In the genomic region with DNA sequence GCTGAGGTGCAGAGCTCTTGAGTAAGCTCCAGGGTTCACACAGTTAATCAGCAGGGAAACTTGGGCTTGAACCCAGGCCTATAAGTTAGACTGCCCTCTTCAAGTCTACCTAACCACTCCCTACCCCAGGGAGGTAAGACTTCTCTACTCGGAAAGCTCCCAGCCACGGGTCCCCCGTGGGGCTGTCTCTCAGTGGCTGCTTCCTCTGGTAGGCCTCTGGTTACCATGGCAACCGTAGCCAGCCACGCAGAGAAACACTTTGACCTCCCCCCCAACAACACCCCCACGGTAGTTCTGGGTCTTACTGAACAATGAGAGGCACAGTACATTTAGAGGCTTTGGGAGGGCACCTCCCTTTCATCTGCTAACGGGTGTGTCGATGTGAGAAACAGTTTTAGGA, we compare ENCODE assay signal across 13 cellular contexts.
DNase-seq lines count a peak whose midpoint lies in the region; ATAC-seq, FAIRE-seq and TF ChIP-seq lines count a peak whose summit lies in the region.
"Had no signal": no experiment of that assay in that cellular context is flagged by ENCODE, and none has a peak within 500 bp of the region (broad histone marks: within the 10 kb centered on the region; RNA-seq: fewer than 3 reads in every experiment).

No MANE protein-coding gene starts in this region.

- H3K9ac ChIP-seq in HepG2 (ENCODE audit: insufficient read depth, low read depth, low read length) (no peak overlapping the region), K562 (ENCODE audit: insufficient read depth in 1 of 2, low read depth in 2 of 2, low read length in 2 of 2) (no peak overlapping the region)

- H3K4me1 Mint-ChIP-seq in naive thymus-derived CD8-positive, alpha-beta T cell: no peaks in the 10 kb centered on the region
- H3K4me1 Mint-ChIP-seq: CD4-positive, CD25-positive, alpha-beta regulatory T cell; IgD-negative memory B cell had no signal

- H3K79me2 ChIP-seq in HepG2 (ENCODE audit: insufficient read depth, low read length) (no peaks in the 10 kb centered on the region), K562 (ENCODE audit: control insufficient read depth, insufficient read depth, low read length) (no peaks in the 10 kb centered on the region)

- FAIRE-seq in HepG2 (lab: Jason Lieb, UNC) (no peak), K562 (lab: Jason Lieb, UNC) (no peak)
- FAIRE-seq: A549 had no signal

- TF ChIP-seq POLR2A in HepG2 (IDR thresholded peaks at IDR 0.05; ENCODE audit: insufficient read depth in 1 of 2, low read depth in 2 of 2, low read length in 2 of 2) (no peak), right lobe of liver (IDR thresholded peaks at IDR 0.05) (no peak), K562 (conservative IDR thresholded peaks at IDR 0.05) (no peak)

- no peak for ATAC-seq in HepG2
- ATAC-seq in right lobe of liver: no peak
- no peak for ATAC-seq in K562
- ATAC-seq in GM19467 (IDR thresholded peaks at IDR 0.05; ENCODE audit: unreplicated experiment): no peak
- ATAC-seq in naive thymus-derived CD8-positive, alpha-beta T cell: no peak
- ATAC-seq: A549 had no signal

- H3K36me3 ChIP-seq in HepG2 (replicated peaks in 1 of 2; ENCODE audit: control insufficient read depth in 1 of 2, insufficient read depth in 2 of 2, low read length in 2 of 2): no peaks in the 10 kb centered on the region
- H3K36me3 ChIP-seq in right lobe of liver: no peaks in the 10 kb centered on the region
- no peaks in the 10 kb centered on the region for H3K36me3 ChIP-seq in K562 (ENCODE audit: control insufficient read depth, insufficient read depth, low read length)
- H3K36me3 ChIP-seq: BE2C had no signal

- WGBS in HepG2 (ENCODE audit: low lambda C conversion rate): 2% methylated on average over 6 of the region's 8 CpGs
- WGBS in right lobe of liver (ENCODE audit: insufficient coverage, low coverage, low lambda C conversion rate, missing lambda C conversion rate): 90% methylated on average over 2 of the region's 8 CpGs
- WGBS in K562 (ENCODE audit: insufficient coverage, low coverage, missing lambda C conversion rate): 2% methylated on average over 8 of the region's 8 CpGs

- H3K9me3 ChIP-seq in HepG2 (ENCODE audit: low read length) (no peaks in the 10 kb centered on the region), right lobe of liver (no peaks in the 10 kb centered on the region), K562 (replicated peaks; ENCODE audit: control insufficient read depth, insufficient read depth, low read depth, low read length) (no peaks in the 10 kb centered on the region)
- H3K9me3 ChIP-seq: A549, BE2C had no signal

- no peak overlapping the region for H3K4me3 Mint-ChIP-seq in naive thymus-derived CD8-positive, alpha-beta T cell
- H3K4me3 Mint-ChIP-seq: CD4-positive, CD25-positive, alpha-beta regulatory T cell; IgD-negative memory B cell had no signal

- H3K27me3 ChIP-seq in HepG2 (ENCODE audit: control insufficient read depth in 1 of 2, insufficient read depth in 2 of 2, low read length in 2 of 2) (peaks cover 0 to 9% of the 10 kb centered on the region in 2 experiments; a peak in 1 of 5 replicates), right lobe of liver (peaks cover 0 to 4% of the 10 kb centered on the region in 2 donors), K562 (ENCODE audit: control insufficient read depth in 2 of 2, insufficient read depth in 2 of 2, low read length in 2 of 2) (no peaks in the 10 kb centered on the region; a peak in 1 of 5 replicates)
- H3K27me3 ChIP-seq: BE2C had no signal

- H3K27ac Mint-ChIP-seq in naive thymus-derived CD8-positive, alpha-beta T cell: no peak overlapping the region
- H3K27ac Mint-ChIP-seq: CD4-positive, CD25-positive, alpha-beta regulatory T cell; IgD-negative memory B cell had no signal

- no peak overlapping the region for H2AFZ ChIP-seq in HepG2 (ENCODE audit: low read length)
- no peak overlapping the region for H2AFZ ChIP-seq in K562 (ENCODE audit: low read depth, low read length)

- H4K20me1 ChIP-seq in HepG2 (ENCODE audit: insufficient read depth, low read length): no peaks in the 10 kb centered on the region
- no peaks in the 10 kb centered on the region for H4K20me1 ChIP-seq in K562 (replicated peaks; ENCODE audit: control insufficient read depth, insufficient read depth, low read length)

- H3K4me3 ChIP-seq in HepG2 (replicated peaks in 1 of 3; ENCODE audit: insufficient read depth in 1 of 3, low read depth in 2 of 3, low read length in 3 of 3) (no peak overlapping the region), right lobe of liver (no peak overlapping the region), K562 (no peak overlapping the region)
- H3K4me3 ChIP-seq: A549 had no signal

- peaks cover 6 to 29% (median 17%) of the 10 kb centered on the region in 5 donors for H3K27me3 Mint-ChIP-seq in naive thymus-derived CD8-positive, alpha-beta T cell

- H3K36me3 Mint-ChIP-seq in naive thymus-derived CD8-positive, alpha-beta T cell: peaks cover 0 to 2% (median 0%) of the 10 kb centered on the region in 3 donors
- H3K36me3 Mint-ChIP-seq: CD4-positive, CD25-positive, alpha-beta regulatory T cell; IgD-negative memory B cell had no signal

- no peak overlapping the region for H3K4me2 ChIP-seq in HepG2 (ENCODE audit: low read depth, low read length)
- no peak overlapping the region for H3K4me2 ChIP-seq in K562 (ENCODE audit: insufficient read depth, low read length)
- H3K4me2 ChIP-seq: A549 had no signal

- POLR2A ChIA-PET in HepG2 (lab: Yijun Ruan, JAX): no interaction called here
- POLR2A ChIA-PET in K562 (lab: Yijun Ruan, JAX): no interaction called here
- POLR2A ChIA-PET in naive thymus-derived CD8-positive, alpha-beta T cell (lab: Charles Lee): no interaction called here

- H3K27ac ChIP-seq in HepG2 (ENCODE audit: extremely low read length, insufficient read depth, low read length) (no peak overlapping the region), right lobe of liver (no peak overlapping the region), K562 (ENCODE audit: extremely low read depth, low read depth, low read length) (no peak overlapping the region)
- H3K27ac ChIP-seq: A549 had no signal

- BruUV-seq in HepG2 (replicated peaks; lab: Mats Ljungman, UMichigan) (no TSS peak), K562 (replicated peaks; lab: Mats Ljungman, UMichigan) (no TSS peak)

- H3K9me1 ChIP-seq in K562 (ENCODE audit: control insufficient read depth, insufficient read depth, low read length): no peaks in the 10 kb centered on the region

- peaks cover 0 to 12% (median 2%) of the 10 kb centered on the region in 9 donors for H3K9me3 Mint-ChIP-seq in naive thymus-derived CD8-positive, alpha-beta T cell

- TF ChIP-seq EP300 in HepG2 (IDR thresholded peaks at IDR 0.05; ENCODE audit: low read depth in 2 of 2, low read length in 2 of 2): no peak
- TF ChIP-seq EP300 in HepG2 (CRISPR knock-in tag; IDR thresholded peaks at IDR 0.05; ENCODE audit: borderline replicate concordance): no peak
- no peak for TF ChIP-seq EP300 in K562 (IDR thresholded peaks at IDR 0.05; ENCODE audit: low read length)

- TF ChIP-seq CTCF in HepG2 (CRISPR knock-in tag; IDR thresholded peaks at IDR 0.05): no peak
- TF ChIP-seq CTCF in right lobe of liver (IDR thresholded peaks at IDR 0.05): no peak
- no peak for TF ChIP-seq CTCF in K562 (IDR thresholded peaks at IDR 0.05 in 2 of 3, conservative IDR thresholded peaks at IDR 0.05 in 1 of 3; ENCODE audit: insufficient read depth in 2 of 3, low read depth in 1 of 3, low read length in 3 of 3)

- H3K4me1 ChIP-seq in HepG2 (ENCODE audit: insufficient read depth, low read length): no peaks in the 10 kb centered on the region
- H3K4me1 ChIP-seq in right lobe of liver: no peaks in the 10 kb centered on the region
- no peaks in the 10 kb centered on the region for H3K4me1 ChIP-seq in K562 (replicated peaks in 1 of 2; ENCODE audit: control insufficient read depth in 2 of 2, insufficient read depth in 2 of 2, low read length in 2 of 2)
- H3K4me1 ChIP-seq: A549, BE2C had no signal

- in situ Hi-C loops in HepG2 (cut with HindIII; ENCODE audit: extremely low pct_ligation_motif_present, low pct_unique_long_range_greater_than_20kb): no loop called here
- in situ Hi-C loops in K562 (cut with MboI): no loop called here

- intact Hi-C loops in HepG2 (cut with micrococcal nuclease; ENCODE audit: unreplicated experiment): no loop called here
- intact Hi-C loops in right lobe of liver (cut with DNase I): no loop called here
- intact Hi-C loops in K562 (cut with micrococcal nuclease): no loop called here

- no peak for DNase-seq in HepG2 (ENCODE audit: low spot score)
- DNase-seq in right lobe of liver: no peak
- no peak for DNase-seq in K562 (ENCODE audit: extremely low read depth in 1 of 4, low spot score in 3 of 4)
- peak; percentile 22 for DNase-seq in left kidney (ENCODE audit: low read depth, low spot score)
- no peak for DNase-seq in naive thymus-derived CD8-positive, alpha-beta T cell
- no peak for DNase-seq in activated CD4-positive, alpha-beta T cell treated with anti-CD3 and anti-CD28 coated beads for 4 hours
- DNase-seq: BE2C; CD4-positive, CD25-positive, alpha-beta regulatory T cell; DMS53; GF-D8 had no signal

- CTCF ChIA-PET in HepG2 (lab: Yijun Ruan, JAX; ENCODE audit: low intra/inter-chr PET ratio, low total read pairs): no interaction called here
- CTCF ChIA-PET in K562 (lab: Yijun Ruan, JAX; ENCODE audit: low intra/inter-chr PET ratio): no interaction called here

- TF ChIP-seq RAD21 in HepG2 (CRISPR knock-in tag; IDR thresholded peaks at IDR 0.05) (no peak), K562 (CRISPR knock-in tag; conservative IDR thresholded peaks at IDR 0.05 in 1 of 2, IDR thresholded peaks at IDR 0.05 in 1 of 2) (no peak)

TF ChIP-seq in HepG2, 621 proteins besides CTCF, POLR2A, EP300 and RAD21:
- TF ChIP-seq PITX1 (CRISPR knock-in tag; IDR thresholded peaks at IDR 0.05) (no peak), HOXD1 (CRISPR knock-in tag; IDR thresholded peaks at IDR 0.05) (no peak), RFX1 (IDR thresholded peaks at IDR 0.05) (peak; percentile 31; the same call in 1 of the 2 replicates)

TF ChIP-seq in K562, 482 proteins besides CTCF, POLR2A, EP300 and RAD21 (continues in another document):
- no peak for TF ChIP-seq E2F3 (CRISPR knock-in tag; IDR thresholded peaks at IDR 0.05)
- TF ChIP-seq, protein P1, sequence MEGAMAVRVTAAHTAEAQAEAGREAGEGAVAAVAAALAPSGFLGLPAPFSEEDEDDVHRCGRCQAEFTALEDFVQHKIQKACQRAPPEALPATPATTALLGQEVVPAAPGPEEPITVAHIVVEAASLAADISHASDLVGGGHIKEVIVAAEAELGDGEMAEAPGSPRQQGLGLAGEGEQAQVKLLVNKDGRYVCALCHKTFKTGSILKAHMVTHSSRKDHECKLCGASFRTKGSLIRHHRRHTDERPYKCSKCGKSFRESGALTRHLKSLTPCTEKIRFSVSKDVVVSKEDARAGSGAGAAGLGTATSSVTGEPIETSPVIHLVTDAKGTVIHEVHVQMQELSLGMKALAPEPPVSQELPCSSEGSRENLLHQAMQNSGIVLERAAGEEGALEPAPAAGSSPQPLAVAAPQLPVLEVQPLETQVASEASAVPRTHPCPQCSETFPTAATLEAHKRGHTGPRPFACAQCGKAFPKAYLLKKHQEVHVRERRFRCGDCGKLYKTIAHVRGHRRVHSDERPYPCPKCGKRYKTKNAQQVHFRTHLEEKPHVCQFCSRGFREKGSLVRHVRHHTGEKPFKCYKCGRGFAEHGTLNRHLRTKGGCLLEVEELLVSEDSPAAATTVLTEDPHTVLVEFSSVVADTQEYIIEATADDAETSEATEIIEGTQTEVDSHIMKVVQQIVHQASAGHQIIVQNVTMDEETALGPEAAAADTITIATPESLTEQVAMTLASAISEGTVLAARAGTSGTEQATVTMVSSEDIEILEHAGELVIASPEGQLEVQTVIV (CRISPR knock-in tag; IDR thresholded peaks at IDR 0.05; ENCODE audit: borderline replicate concordance): no peak

Comparison
In these comparisons a context has a peak if more than half of its experiments do, and no peak if none do; other contexts are left out.
1. Of the 241 proteins assayed by ChIP-seq in both HepG2 and K562: peak only in HepG2: none; only in K562: none; in both: RFX1; in neither: 240.